In genomic region chr1:46788639-46789038, GRCh38 we compare ENCODE assay signal across 7 cellular contexts. TPM values are rescaled to one million over a fixed set of nuclear protein-coding genes. Genes with fewer than 3 reads are reported as not detected.
"Had no signal": no experiment of that assay in that cellular context is flagged by ENCODE, and none has a peak within 500 bp of the region (broad histone marks: within the 10 kb centered on the region; RNA-seq: fewer than 3 reads in every experiment).

No MANE protein-coding gene starts in this region.

RNA-seq across cellular contexts. Expression of gene CYP4B1, which starts 10.2 kb away (rescaled TPM):
- total RNA-seq: activated CD8-positive, alpha-beta T cell treated with anti-CD3 and anti-CD28 coated beads, Interleukin-2, amount 10 ng/mL, durations not matched to agents 7 days and 5 days; activated T-helper 1 cell treated with anti-CD3 and anti-CD28 coated beads, Interleukin-12 subunit alpha, Interleukin-12 subunit beta, Interleukin-2, Interleukin-4 antibody, amounts not matched to agents 30 ng/mL and 10 ng/mL and 1 ng/mL, durations not matched to agents 14 hours and 24 hours and 36 hours; cardiac muscle cell; lung microvascular endothelial cell; natural killer cell treated with Interleukin-12 subunit alpha and Interleukin-12 subunit beta and Interleukin-15 and Interleukin-18, amount 100 ng/mL, for 72 hours; osteocyte; pulmonary artery endothelial cell had no signal
- polyA plus RNA-seq: cardiac muscle cell had no signal
